In the genomic region with DNA sequence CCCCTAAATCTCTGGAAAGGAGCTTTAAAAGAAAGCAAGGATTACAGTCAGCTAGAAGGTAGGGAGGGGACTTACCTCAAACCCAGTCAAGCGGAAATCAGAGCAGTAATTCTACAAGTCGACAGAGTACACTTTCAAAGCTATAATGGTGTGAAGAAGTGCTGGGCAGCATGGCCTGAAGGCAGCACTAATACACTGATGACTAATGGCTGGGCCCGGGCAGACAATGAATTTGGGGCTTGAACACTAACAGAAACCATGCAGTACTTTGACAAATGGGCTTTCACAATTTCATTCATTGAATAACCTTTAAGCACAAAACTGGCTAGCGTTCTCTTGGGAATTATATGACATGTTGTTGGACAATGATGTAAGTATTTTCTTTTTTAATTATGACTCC, we compare ENCODE assay signal across 14 cellular contexts. TPM values are rescaled to one million over a fixed set of nuclear protein-coding genes. Genes with fewer than 3 reads are reported as not detected.
A peak's percentile ranks its signal among the peaks of the same experiment; 100 is the strongest.
DNase-seq lines count a peak whose midpoint lies in the region; ATAC-seq and TF ChIP-seq lines count a peak whose summit lies in the region.
"Had no signal": no experiment of that assay in that cellular context is flagged by ENCODE, and none has a peak within 500 bp of the region (broad histone marks: within the 10 kb centered on the region; RNA-seq: fewer than 3 reads in every experiment).

No MANE protein-coding gene starts in this region.

- ATAC-seq in T-helper 17 cell = no peak
- ATAC-seq: activated CD4-positive, alpha-beta T cell treated with anti-CD3 and anti-CD28 coated beads for 36 hours; sciatic nerve had no signal

- POLR2A ChIA-PET in MCF 10A (lab: Yijun Ruan, JAX) = interaction anchor here (0.6 to 7.6 kb wide), 32 partner anchors 11 to 700 kb away, joined by 3 to 135 read pairs (median 4); a partner anchor contains a TSS

- H3K9me3 ChIP-seq in uterus = no peaks in the 10 kb centered on the region
- no peaks in the 10 kb centered on the region for H3K9me3 ChIP-seq in T-helper 17 cell (ENCODE audit: control insufficient read depth, low read length, poor library complexity, severe bottlenecking)
- H3K9me3 ChIP-seq: left ventricle myocardium inferior had no signal

- H3K27me3 Mint-ChIP-seq in MCF 10A (ENCODE audit: insufficient read depth, unreplicated experiment) (no peaks in the 10 kb centered on the region), T-helper 17 cell (peaks cover 74% of the 10 kb centered on the region)
- H3K27me3 Mint-ChIP-seq in activated T-helper 1 cell treated with anti-CD3 and anti-CD28 coated beads, Interleukin-12 subunit alpha, Interleukin-12 subunit beta, Interleukin-2, Interleukin-4 antibody, amounts not matched to agents 30 ng/mL and 10 ng/mL and 1 ng/mL, durations not matched to agents 14 hours and 24 hours and 36 hours (ENCODE audit: insufficient read depth) = peaks cover 75% of the 10 kb centered on the region

- no peaks in the 10 kb centered on the region for H3K36me3 ChIP-seq in uterus
- H3K36me3 ChIP-seq: left ventricle myocardium inferior had no signal

- peak overlapping the region; percentile 38 to 95 for H3K27ac ChIP-seq in uterus
- H3K27ac ChIP-seq: left ventricle myocardium inferior had no signal

- BruUV-seq in MCF 10A (replicated peaks; lab: Mats Ljungman, UMichigan) = no TSS peak

- H3K4me1 ChIP-seq in uterus = peaks cover 0 to 7% of the 10 kb centered on the region in 2 donors

- no peaks in the 10 kb centered on the region for H3K27me3 ChIP-seq in uterus

- H3K4me3 Mint-ChIP-seq in MCF 10A (ENCODE audit: unreplicated experiment) (peak overlapping the region; percentile 41), T-helper 17 cell (no peak overlapping the region)
- no peak overlapping the region for H3K4me3 Mint-ChIP-seq in activated T-helper 1 cell treated with anti-CD3 and anti-CD28 coated beads, Interleukin-12 subunit alpha, Interleukin-12 subunit beta, Interleukin-2, Interleukin-4 antibody, amounts not matched to agents 30 ng/mL and 10 ng/mL and 1 ng/mL, durations not matched to agents 14 hours and 24 hours and 36 hours
- H3K4me3 Mint-ChIP-seq: activated CD4-positive, alpha-beta T cell treated with anti-CD3 and anti-CD28 coated beads for 36 hours; activated naive CD8-positive, alpha-beta T cell had no signal

- DNase-seq in NCI-H82 (lab: John Stamatoyannopoulos, UW) = peak; percentile 12
- no peak for DNase-seq in NCI-H82 treated with DMSO at 0.1 percent for 48 hours (lab: John Stamatoyannopoulos, UW; ENCODE audit: unreplicated experiment)
- DNase-seq in MCF 10A (ENCODE audit: unreplicated experiment) = peak; percentile 95
- peak; percentile 76 for DNase-seq in kidney tubule cell (ENCODE audit: low spot score)
- peak; percentile 39 to 62 for DNase-seq in uterus
- no peak for DNase-seq in NCI-H1930 (lab: John Stamatoyannopoulos, UW)
- DNase-seq in activated T-helper 1 cell treated with anti-CD3 and anti-CD28 coated beads, Interleukin-12 subunit alpha, Interleukin-12 subunit beta, Interleukin-2, Interleukin-4 antibody, amounts not matched to agents 30 ng/mL and 10 ng/mL and 1 ng/mL, durations not matched to agents 14 hours and 24 hours and 36 hours (ENCODE audit: low spot score) = no peak
- DNase-seq in T-helper 17 cell = no peak
- DNase-seq: 8988T; activated CD4-positive, alpha-beta T cell treated with anti-CD3 and anti-CD28 coated beads for 36 hours; left ventricle myocardium inferior; Right ventricle myocardium superior had no signal

- peaks cover 18% of the 10 kb centered on the region for H3K36me3 Mint-ChIP-seq in MCF 10A (ENCODE audit: insufficient read depth, unreplicated experiment)
- H3K36me3 Mint-ChIP-seq in activated T-helper 1 cell treated with anti-CD3 and anti-CD28 coated beads, Interleukin-12 subunit alpha, Interleukin-12 subunit beta, Interleukin-2, Interleukin-4 antibody, amounts not matched to agents 30 ng/mL and 10 ng/mL and 1 ng/mL, durations not matched to agents 14 hours and 24 hours and 36 hours (ENCODE audit: low read depth) = no peaks in the 10 kb centered on the region
- H3K36me3 Mint-ChIP-seq in T-helper 17 cell (ENCODE audit: low read depth) = peaks cover 2% of the 10 kb centered on the region
- H3K36me3 Mint-ChIP-seq: activated naive CD8-positive, alpha-beta T cell had no signal

- intact Hi-C loops in MCF 10A (cut with micrococcal nuclease) (loop anchor here (2.0 to 10.0 kb wide), 3 partner anchors 39 to 603 kb away; no protein-coding TSS in a partner anchor), uterus (cut with DNase I; ENCODE audit: low total_unique reads) (no loop called here)
- intact Hi-C loops in activated T-helper 1 cell treated with anti-CD3 and anti-CD28 coated beads, Interleukin-12 subunit alpha, Interleukin-12 subunit beta, Interleukin-2, Interleukin-4 antibody, amounts not matched to agents 30 ng/mL and 10 ng/mL and 1 ng/mL, durations not matched to agents 14 hours and 24 hours and 36 hours (cut with micrococcal nuclease) = loop anchor here (10.0 kb wide), 1 partner anchor 633 kb away; no protein-coding TSS in a partner anchor

- H3K4me1 Mint-ChIP-seq in MCF 10A (ENCODE audit: insufficient read depth, unreplicated experiment) (peaks cover 39% of the 10 kb centered on the region), T-helper 17 cell (peaks cover 4% of the 10 kb centered on the region)
- peaks cover 4% of the 10 kb centered on the region for H3K4me1 Mint-ChIP-seq in activated T-helper 1 cell treated with anti-CD3 and anti-CD28 coated beads, Interleukin-12 subunit alpha, Interleukin-12 subunit beta, Interleukin-2, Interleukin-4 antibody, amounts not matched to agents 30 ng/mL and 10 ng/mL and 1 ng/mL, durations not matched to agents 14 hours and 24 hours and 36 hours (ENCODE audit: low read depth)

- H3K27ac Mint-ChIP-seq in MCF 10A (ENCODE audit: low read depth, unreplicated experiment) (peak overlapping the region; percentile 49), T-helper 17 cell (no peak overlapping the region)
- H3K27ac Mint-ChIP-seq in activated T-helper 1 cell treated with anti-CD3 and anti-CD28 coated beads, Interleukin-12 subunit alpha, Interleukin-12 subunit beta, Interleukin-2, Interleukin-4 antibody, amounts not matched to agents 30 ng/mL and 10 ng/mL and 1 ng/mL, durations not matched to agents 14 hours and 24 hours and 36 hours = no peak overlapping the region
- H3K27ac Mint-ChIP-seq: activated CD4-positive, alpha-beta T cell treated with anti-CD3 and anti-CD28 coated beads for 36 hours; activated naive CD8-positive, alpha-beta T cell had no signal

- H3K4me3 ChIP-seq in uterus = no peak overlapping the region
- H3K4me3 ChIP-seq: left ventricle myocardium inferior had no signal

- TF ChIP-seq CTCF in MCF 10A (IDR thresholded peaks at IDR 0.05; ENCODE audit: unreplicated experiment) = no peak
- TF ChIP-seq CTCF in uterus (IDR thresholded peaks at IDR 0.05) = no peak

- CTCF ChIA-PET in MCF 10A (lab: Yijun Ruan, JAX) = interaction anchor here (0.6 to 4.7 kb wide), 11 partner anchors 9 to 457 kb away, joined by 3 to 41 read pairs (median 4); no protein-coding TSS in a partner anchor

- TF ChIP-seq POLR2A in uterus (IDR thresholded peaks at IDR 0.05) = no peak

- H3K9me3 Mint-ChIP-seq in MCF 10A (ENCODE audit: unreplicated experiment) = no peaks in the 10 kb centered on the region
- no peaks in the 10 kb centered on the region for H3K9me3 Mint-ChIP-seq in activated T-helper 1 cell treated with anti-CD3 and anti-CD28 coated beads, Interleukin-12 subunit alpha, Interleukin-12 subunit beta, Interleukin-2, Interleukin-4 antibody, amounts not matched to agents 30 ng/mL and 10 ng/mL and 1 ng/mL, durations not matched to agents 14 hours and 24 hours and 36 hours

RNA-seq across cellular contexts. Expression of a gene that starts 4.7 kb away (rescaled TPM):
- total RNA-seq in MCF 10A (2022) (23.1 and 27.6 TPM in 2 replicates), uterus (100 to 1,000 TPM in 1 of 4 donors, 10 to 100 TPM in 3; 16.5 to 105 (median 22.6) TPM), T-helper 17 cell (1 to 10 TPM in 1 of 2 donors, under 1 TPM in 1; 0.34 to 1.1 TPM)
- total RNA-seq in activated T-helper 1 cell treated with anti-CD3 and anti-CD28 coated beads, Interleukin-12 subunit alpha, Interleukin-12 subunit beta, Interleukin-2, Interleukin-4 antibody, amounts not matched to agents 30 ng/mL and 10 ng/mL and 1 ng/mL, durations not matched to agents 14 hours and 24 hours and 36 hours = not detected in 2 replicates

Comparison
In these comparisons a context has a peak if more than half of its experiments do, and no peak if none do; other contexts are left out.
1. DNase-seq: peak in NCI-H82 (single experiment), MCF 10A (single experiment), kidney tubule cell (single experiment) and uterus (2 of 2); none in NCI-H82 treated with DMSO at 0.1 percent for 48 hours (single experiment), NCI-H1930 (0 of 2), activated T-helper 1 cell treated with anti-CD3 and anti-CD28 coated beads, Interleukin-12 subunit alpha, Interleukin-12 subunit beta, Interleukin-2, Interleukin-4 antibody, amounts not matched to agents 30 ng/mL and 10 ng/mL and 1 ng/mL, durations not matched to agents 14 hours and 24 hours and 36 hours (single experiment) and T-helper 17 cell (0 of 3).
2. RNA of a gene that starts 4.7 kb away (total RNA-seq): 16.5 to 105 TPM in uterus and 23.1 to 27.6 TPM in MCF 10A; 0.34 to 1.1 TPM in T-helper 17 cell and not detected in activated T-helper 1 cell treated with anti-CD3 and anti-CD28 coated beads, Interleukin-12 subunit alpha, Interleukin-12 subunit beta, Interleukin-2, Interleukin-4 antibody, amounts not matched to agents 30 ng/mL and 10 ng/mL and 1 ng/mL, durations not matched to agents 14 hours and 24 hours and 36 hours; every median in the first group is over 4 times any median in the second.